In the genomic region with DNA sequence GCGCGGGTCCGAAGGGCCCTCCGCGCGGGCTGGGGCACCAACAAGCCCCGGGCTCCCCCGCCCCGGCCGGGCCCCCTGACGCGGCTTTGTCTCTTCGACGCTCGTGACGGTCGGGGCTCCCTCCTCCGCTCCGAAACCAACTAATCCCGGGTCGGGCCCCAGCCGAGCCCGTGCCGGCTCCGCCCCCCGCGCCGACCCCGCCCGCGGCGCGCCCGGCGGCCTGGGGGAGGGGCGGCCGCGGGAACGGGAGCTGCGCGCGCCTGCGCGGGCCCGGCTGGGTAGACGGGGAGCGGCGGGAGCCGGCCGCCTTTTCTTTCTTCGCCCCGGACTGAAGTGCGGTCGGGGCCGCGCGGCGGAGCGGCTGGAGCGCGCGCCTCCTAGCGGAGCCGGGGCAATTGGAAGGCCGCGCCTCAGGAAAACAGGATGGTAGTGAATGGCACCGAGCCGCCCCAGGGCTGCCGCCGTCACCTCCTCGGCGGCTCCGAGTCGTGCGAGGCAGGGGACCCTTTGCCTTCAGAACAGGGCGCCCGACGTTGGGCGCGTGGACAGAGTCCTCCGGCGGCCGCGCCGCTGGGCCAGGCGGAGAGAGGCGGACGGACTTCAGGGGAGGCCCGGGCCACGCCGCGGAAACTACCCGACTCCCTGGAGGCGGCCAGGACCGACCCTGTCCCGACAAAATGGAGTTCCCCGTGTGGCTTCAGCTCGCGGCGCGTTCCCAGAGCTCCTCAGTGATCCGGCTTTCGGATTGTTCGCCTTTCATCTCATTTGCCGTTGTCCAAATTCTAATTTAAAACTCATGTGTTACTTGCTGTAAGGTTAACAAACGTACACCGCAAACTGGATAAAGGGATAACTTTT, we compare ENCODE assay signal across 1 cellular context.
TF ChIP-seq lines count a peak whose summit lies in the region.

A gene with protein sequence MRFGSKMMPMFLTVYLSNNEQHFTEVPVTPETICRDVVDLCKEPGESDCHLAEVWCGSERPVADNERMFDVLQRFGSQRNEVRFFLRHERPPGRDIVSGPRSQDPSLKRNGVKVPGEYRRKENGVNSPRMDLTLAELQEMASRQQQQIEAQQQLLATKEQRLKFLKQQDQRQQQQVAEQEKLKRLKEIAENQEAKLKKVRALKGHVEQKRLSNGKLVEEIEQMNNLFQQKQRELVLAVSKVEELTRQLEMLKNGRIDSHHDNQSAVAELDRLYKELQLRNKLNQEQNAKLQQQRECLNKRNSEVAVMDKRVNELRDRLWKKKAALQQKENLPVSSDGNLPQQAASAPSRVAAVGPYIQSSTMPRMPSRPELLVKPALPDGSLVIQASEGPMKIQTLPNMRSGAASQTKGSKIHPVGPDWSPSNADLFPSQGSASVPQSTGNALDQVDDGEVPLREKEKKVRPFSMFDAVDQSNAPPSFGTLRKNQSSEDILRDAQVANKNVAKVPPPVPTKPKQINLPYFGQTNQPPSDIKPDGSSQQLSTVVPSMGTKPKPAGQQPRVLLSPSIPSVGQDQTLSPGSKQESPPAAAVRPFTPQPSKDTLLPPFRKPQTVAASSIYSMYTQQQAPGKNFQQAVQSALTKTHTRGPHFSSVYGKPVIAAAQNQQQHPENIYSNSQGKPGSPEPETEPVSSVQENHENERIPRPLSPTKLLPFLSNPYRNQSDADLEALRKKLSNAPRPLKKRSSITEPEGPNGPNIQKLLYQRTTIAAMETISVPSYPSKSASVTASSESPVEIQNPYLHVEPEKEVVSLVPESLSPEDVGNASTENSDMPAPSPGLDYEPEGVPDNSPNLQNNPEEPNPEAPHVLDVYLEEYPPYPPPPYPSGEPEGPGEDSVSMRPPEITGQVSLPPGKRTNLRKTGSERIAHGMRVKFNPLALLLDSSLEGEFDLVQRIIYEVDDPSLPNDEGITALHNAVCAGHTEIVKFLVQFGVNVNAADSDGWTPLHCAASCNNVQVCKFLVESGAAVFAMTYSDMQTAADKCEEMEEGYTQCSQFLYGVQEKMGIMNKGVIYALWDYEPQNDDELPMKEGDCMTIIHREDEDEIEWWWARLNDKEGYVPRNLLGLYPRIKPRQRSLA (minus strand): TSS at position 138 of the 858 bp plus-strand sequence. CDS start 267 bp downstream, outside the sequence.

TF ChIP-seq in HEK293, 187 proteins besides CTCF, POLR2A, EP300 and RAD21 (continued from another document and continues in another):
- TF ChIP-seq PRDM10 (tag by site-specific recombination; IDR thresholded peaks at IDR 0.05) = no peak
- TF ChIP-seq, protein P1, sequence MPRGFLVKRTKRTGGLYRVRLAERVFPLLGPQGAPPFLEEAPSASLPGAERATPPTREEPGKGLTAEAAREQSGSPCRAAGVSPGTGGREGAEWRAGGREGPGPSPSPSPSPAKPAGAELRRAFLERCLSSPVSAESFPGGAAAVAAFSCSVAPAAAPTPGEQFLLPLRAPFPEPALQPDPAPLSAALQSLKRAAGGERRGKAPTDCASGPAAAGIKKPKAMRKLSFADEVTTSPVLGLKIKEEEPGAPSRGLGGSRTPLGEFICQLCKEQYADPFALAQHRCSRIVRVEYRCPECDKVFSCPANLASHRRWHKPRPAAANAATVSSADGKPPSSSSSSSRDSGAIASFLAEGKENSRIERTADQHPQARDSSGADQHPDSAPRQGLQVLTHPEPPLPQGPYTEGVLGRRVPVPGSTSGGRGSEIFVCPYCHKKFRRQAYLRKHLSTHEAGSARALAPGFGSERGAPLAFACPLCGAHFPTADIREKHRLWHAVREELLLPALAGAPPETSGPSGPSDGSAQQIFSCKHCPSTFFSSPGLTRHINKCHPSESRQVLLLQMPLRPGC (tag by site-specific recombination; IDR thresholded peaks at IDR 0.05) = peak; percentile 70
- peak; percentile 79 for TF ChIP-seq ZNF629 (tag by site-specific recombination; IDR thresholded peaks at IDR 0.05)
- TF ChIP-seq ZNF530 (tag by site-specific recombination; IDR thresholded peaks at IDR 0.05; ENCODE audit: low read depth) = no peak
- peak; percentile 62; the same call in 1 of the 2 replicates for TF ChIP-seq KLF16 (tag by site-specific recombination; IDR thresholded peaks at IDR 0.05)
- peak; percentile 81 for TF ChIP-seq ZNF24 (tag by site-specific recombination; IDR thresholded peaks at IDR 0.05)
- peak; percentile 89 for TF ChIP-seq ZBTB8A (tag by site-specific recombination; IDR thresholded peaks at IDR 0.05)
- peak; percentile 72; the same call in 1 of the 2 replicates for TF ChIP-seq ZNF10 (tag by site-specific recombination; IDR thresholded peaks at IDR 0.05)
- no peak for TF ChIP-seq ZNF596 (tag by site-specific recombination; IDR thresholded peaks at IDR 0.05)
- TF ChIP-seq ZNF394 (tag by site-specific recombination; IDR thresholded peaks at IDR 0.05; ENCODE audit: borderline replicate concordance) = peak; percentile 78
- TF ChIP-seq, protein P2, sequence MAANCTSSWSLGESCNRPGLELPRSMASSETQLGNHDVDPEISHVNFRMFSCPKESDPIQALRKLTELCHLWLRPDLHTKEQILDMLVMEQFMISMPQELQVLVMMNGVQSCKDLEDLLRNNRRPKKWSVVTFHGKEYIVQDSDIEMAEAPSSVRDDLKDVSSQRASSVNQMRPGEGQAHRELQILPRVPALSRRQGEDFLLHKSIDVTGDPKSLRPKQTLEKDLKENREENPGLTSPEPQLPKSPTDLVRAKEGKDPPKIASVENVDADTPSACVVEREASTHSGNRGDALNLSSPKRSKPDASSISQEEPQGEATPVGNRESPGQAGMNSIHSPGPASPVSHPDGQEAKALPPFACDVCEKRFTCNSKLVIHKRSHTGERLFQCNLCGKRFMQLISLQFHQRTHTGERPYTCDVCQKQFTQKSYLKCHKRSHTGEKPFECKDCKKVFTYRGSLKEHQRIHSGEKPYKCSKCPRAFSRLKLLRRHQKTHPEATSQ (tag by site-specific recombination; IDR thresholded peaks at IDR 0.05) = peak; percentile 74; the same call in 1 of the 2 replicates
- no peak for TF ChIP-seq TRIM28 (IDR thresholded peaks at IDR 0.05; ENCODE audit: borderline replicate concordance, low read length)
- TF ChIP-seq ZNF660 (tag by site-specific recombination; IDR thresholded peaks at IDR 0.05) = peak; percentile 96
- TF ChIP-seq ZNF416 (tag by site-specific recombination; IDR thresholded peaks at IDR 0.05) = no peak
- TF ChIP-seq SP3 (tag by site-specific recombination; IDR thresholded peaks at IDR 0.05) = peak; percentile 43
- TF ChIP-seq ZBTB7A (tag by site-specific recombination; IDR thresholded peaks at IDR 0.05; ENCODE audit: low read depth) = peak; percentile 93
- TF ChIP-seq ZNF624 (tag by site-specific recombination; IDR thresholded peaks at IDR 0.05) = no peak
- TF ChIP-seq TSHZ1 (tag by site-specific recombination; IDR thresholded peaks at IDR 0.05; ENCODE audit: borderline replicate concordance) = 0 out of 2 replicates have a peak, but pooled peaks have one; percentile 52
- TF ChIP-seq ZNF391 (tag by site-specific recombination; IDR thresholded peaks at IDR 0.05; ENCODE audit: borderline replicate concordance, low read depth) = peak; percentile 70; the same call in 1 of the 2 replicates
- peak; percentile 49; the same call in 1 of the 2 replicates for TF ChIP-seq BCL11B (tag by site-specific recombination; IDR thresholded peaks at IDR 0.05; ENCODE audit: low read depth)
- peak; percentile 50; the same call in 1 of the 2 replicates for TF ChIP-seq ZNF223 (tag by site-specific recombination; IDR thresholded peaks at IDR 0.05)
- TF ChIP-seq GLIS1 (tag by site-specific recombination; IDR thresholded peaks at IDR 0.05) = peak; percentile 66
- TF ChIP-seq KLF10 (tag by site-specific recombination; IDR thresholded peaks at IDR 0.05) = peak; percentile 95
- no peak for TF ChIP-seq ZNF248 (tag by site-specific recombination; IDR thresholded peaks at IDR 0.05)
- no peak for TF ChIP-seq ZNF354C (tag by site-specific recombination; IDR thresholded peaks at IDR 0.05; ENCODE audit: borderline replicate concordance, low read depth)
- peak; percentile 97 for TF ChIP-seq ZNF610 (tag by site-specific recombination; IDR thresholded peaks at IDR 0.05; ENCODE audit: borderline replicate concordance)
- TF ChIP-seq MZF1 (tag by site-specific recombination; IDR thresholded peaks at IDR 0.05; ENCODE audit: borderline replicate concordance) = peak; percentile 72
- peak; percentile 87 for TF ChIP-seq KLF17 (tag by site-specific recombination; IDR thresholded peaks at IDR 0.05)
- TF ChIP-seq GFI1B (tag by site-specific recombination; IDR thresholded peaks at IDR 0.05) = no peak
- peak; percentile 92 for TF ChIP-seq SP7 (tag by site-specific recombination; IDR thresholded peaks at IDR 0.05)
- TF ChIP-seq ZNF701 (tag by site-specific recombination; IDR thresholded peaks at IDR 0.05) = no peak
- 0 out of 2 replicates have a peak, but pooled peaks have one; percentile 41 for TF ChIP-seq HOXD13 (CRISPR knock-in tag; IDR thresholded peaks at IDR 0.05; ENCODE audit: borderline replicate concordance)
